Comparison of ENCODE assay signal across 16 cellular contexts in genomic region chr4:30865676-30866075, GRCh38.
DNase-seq lines count a peak whose midpoint lies in the region; ATAC-seq and TF ChIP-seq lines count a peak whose summit lies in the region.
"Had no signal": no experiment of that assay in that cellular context is flagged by ENCODE, and none has a peak within 500 bp of the region (broad histone marks: within the 10 kb centered on the region; RNA-seq: fewer than 3 reads in every experiment).

No MANE protein-coding gene starts in this region.

- DNase-seq in Caco-2, result no peak
- DNase-seq in ascending aorta (ENCODE audit: low spot score in 2 of 2), result no peak
- DNase-seq in foreskin fibroblast, result peak; percentile 3 to 59
- no peak for DNase-seq in sigmoid colon
- no peak for DNase-seq in T-helper 17 cell
- no peak for DNase-seq in SIG-M5 treated with dmso at 0.1 percent for 504 hours (lab: John Stamatoyannopoulos, UW; ENCODE audit: unreplicated experiment)
- no peak for DNase-seq in breast epithelium (ENCODE audit: low spot score in 2 of 2)
- DNase-seq: 8988T, EL, NCI-H1417, NCI-H2029, NCI-H2171 treated with DMSO at 0.1 percent for 48 hours, NCI-H82 had no signal

- WGBS in sigmoid colon, 2 donors, result 70 to 79% methylated on average over 3 of the region's 3 CpGs

- intact Hi-C loops in Caco-2 (cut with micrococcal nuclease; ENCODE audit: unreplicated experiment) (loop anchor here (2.0 kb wide), 1 partner anchor 147 kb away; no protein-coding TSS in a partner anchor), ascending aorta (cut with DNase I) (loop anchor here (5.0 kb wide), 1 partner anchor 143 kb away; the partner anchor contains the start of gene PCDH7), sigmoid colon (cut with DNase I) (loop anchor here (5.0 to 10.0 kb wide), 2 partner anchors 111 to 143 kb away; partner anchors contain the start of gene PCDH7), breast epithelium (cut with DNase I; ENCODE audit: low total_unique reads) (no loop called here)

- TF ChIP-seq POLR2A in sigmoid colon (IDR thresholded peaks at IDR 0.05) (no peak), breast epithelium (IDR thresholded peaks at IDR 0.05) (no peak)

- H3K4me1 ChIP-seq in Caco-2 (peaks cover 31% of the 10 kb centered on the region), ascending aorta (peaks cover 14 to 25% of the 10 kb centered on the region in 2 donors), sigmoid colon (peaks cover 0 to 83% (median 70%) of the 10 kb centered on the region in 4 donors), breast epithelium (no peaks in the 10 kb centered on the region)
- H3K4me1 ChIP-seq: BLaER1 treated with 17β-estradiol and CSF1 and Interleukin-3, amounts not matched to agents 10 nM and 100 nM had no signal

- H3K9me3 Mint-ChIP-seq in Caco-2 (ENCODE audit: unreplicated experiment), result no peaks in the 10 kb centered on the region

- H3K36me3 Mint-ChIP-seq in Caco-2 (ENCODE audit: insufficient read depth, unreplicated experiment), result no peaks in the 10 kb centered on the region
- no peaks in the 10 kb centered on the region for H3K36me3 Mint-ChIP-seq in T-helper 17 cell (ENCODE audit: low read depth)

- no TSS peak for BruUV-seq in Caco-2 (replicated peaks; lab: Mats Ljungman, UMichigan)

- H3K4me3 ChIP-seq in Caco-2 (ENCODE audit: low read depth, low read length) (no peak overlapping the region), ascending aorta (no peak overlapping the region), foreskin fibroblast (ENCODE audit: low read depth in 1 of 2, low read length in 2 of 2) (no peak overlapping the region), sigmoid colon (no peak overlapping the region), breast epithelium (no peak overlapping the region)
- H3K4me3 ChIP-seq: BLaER1 treated with 17β-estradiol and CSF1 and Interleukin-3, amounts not matched to agents 10 nM and 100 nM had no signal

- no peak for ATAC-seq in T-helper 17 cell
- ATAC-seq in HG02588 (IDR thresholded peaks at IDR 0.05; ENCODE audit: unreplicated experiment), result no peak
- ATAC-seq: Panc1 had no signal

- H3K27ac Mint-ChIP-seq in Caco-2 (ENCODE audit: unreplicated experiment), result peak overlapping the region; percentile 73
- H3K27ac Mint-ChIP-seq in T-helper 17 cell, result no peak overlapping the region

- TF ChIP-seq EP300 in sigmoid colon (IDR thresholded peaks at IDR 0.05), result no peak

- CTCF ChIA-PET in Caco-2 (lab: Charles Lee), result interaction anchor here (1.1 kb wide), 1 partner anchor 148 kb away, joined by 3 read pairs; no protein-coding TSS in a partner anchor

- H3K27ac ChIP-seq in ascending aorta (peak overlapping the region; percentile 71 to 81), sigmoid colon (peak overlapping the region; percentile 62 to 78 (median 74)), breast epithelium (no peak overlapping the region)
- H3K27ac ChIP-seq: BLaER1 treated with 17β-estradiol and CSF1 and Interleukin-3, amounts not matched to agents 10 nM and 100 nM had no signal

- POLR2A ChIA-PET in Caco-2 (lab: Charles Lee), result no interaction called here

- H3K4me3 Mint-ChIP-seq in Caco-2 (ENCODE audit: unreplicated experiment) (no peak overlapping the region), T-helper 17 cell (no peak overlapping the region)

- TF ChIP-seq CTCF in Caco-2 (IDR thresholded peaks at IDR 0.05; ENCODE audit: insufficient read depth in 1 of 2, low read depth in 1 of 2, low read length in 1 of 2, severe bottlenecking in 1 of 2, unreplicated experiment in 1 of 2) (no peak), ascending aorta (IDR thresholded peaks at IDR 0.05) (no peak), foreskin fibroblast (IDR thresholded peaks at IDR 0.05; ENCODE audit: low read depth, low read length) (no peak), sigmoid colon (IDR thresholded peaks at IDR 0.05) (no peak), breast epithelium (IDR thresholded peaks at IDR 0.05) (no peak)

- H3K9me3 ChIP-seq in Caco-2 (no peaks in the 10 kb centered on the region), ascending aorta (no peaks in the 10 kb centered on the region), sigmoid colon (no peaks in the 10 kb centered on the region), T-helper 17 cell (ENCODE audit: control insufficient read depth, low read length, poor library complexity, severe bottlenecking) (no peaks in the 10 kb centered on the region), breast epithelium (no peaks in the 10 kb centered on the region)
- H3K9me3 ChIP-seq: BLaER1 treated with 17β-estradiol and CSF1 and Interleukin-3, amounts not matched to agents 10 nM and 100 nM had no signal

- H3K4me1 Mint-ChIP-seq in Caco-2 (ENCODE audit: low read depth, unreplicated experiment) (peaks cover 26% of the 10 kb centered on the region), T-helper 17 cell (no peaks in the 10 kb centered on the region)

- H3K36me3 ChIP-seq in Caco-2 (ENCODE audit: control insufficient read depth, insufficient read depth, low read length) (no peaks in the 10 kb centered on the region), ascending aorta (no peaks in the 10 kb centered on the region), sigmoid colon (no peaks in the 10 kb centered on the region), breast epithelium (no peaks in the 10 kb centered on the region)
- H3K36me3 ChIP-seq: BLaER1 treated with 17β-estradiol and CSF1 and Interleukin-3, amounts not matched to agents 10 nM and 100 nM had no signal

- H3K27me3 ChIP-seq in Caco-2 (replicated peaks; ENCODE audit: control insufficient read depth, insufficient read depth, low read length) (no peaks in the 10 kb centered on the region), ascending aorta (no peaks in the 10 kb centered on the region), sigmoid colon (no peaks in the 10 kb centered on the region), breast epithelium (no peaks in the 10 kb centered on the region)
- H3K27me3 ChIP-seq: BLaER1 treated with 17β-estradiol and CSF1 and Interleukin-3, amounts not matched to agents 10 nM and 100 nM had no signal

- H3K27me3 Mint-ChIP-seq in Caco-2 (ENCODE audit: insufficient read depth, unreplicated experiment), result no peaks in the 10 kb centered on the region
- no peaks in the 10 kb centered on the region for H3K27me3 Mint-ChIP-seq in T-helper 17 cell

Comparison
In these comparisons a context has a peak if more than half of its experiments do, and no peak if none do; other contexts are left out.
1. DNase-seq: peak in foreskin fibroblast (2 of 2); none in Caco-2 (0 of 2), ascending aorta (0 of 2), sigmoid colon (single experiment), T-helper 17 cell (0 of 3), SIG-M5 treated with dmso at 0.1 percent for 504 hours (single experiment) and breast epithelium (0 of 2).
2. H3K27ac ChIP-seq: peak in ascending aorta (2 of 2) and sigmoid colon (4 of 4); none in breast epithelium (0 of 2).